ENCODE assay signal across 1 cellular context in the genomic region with DNA sequence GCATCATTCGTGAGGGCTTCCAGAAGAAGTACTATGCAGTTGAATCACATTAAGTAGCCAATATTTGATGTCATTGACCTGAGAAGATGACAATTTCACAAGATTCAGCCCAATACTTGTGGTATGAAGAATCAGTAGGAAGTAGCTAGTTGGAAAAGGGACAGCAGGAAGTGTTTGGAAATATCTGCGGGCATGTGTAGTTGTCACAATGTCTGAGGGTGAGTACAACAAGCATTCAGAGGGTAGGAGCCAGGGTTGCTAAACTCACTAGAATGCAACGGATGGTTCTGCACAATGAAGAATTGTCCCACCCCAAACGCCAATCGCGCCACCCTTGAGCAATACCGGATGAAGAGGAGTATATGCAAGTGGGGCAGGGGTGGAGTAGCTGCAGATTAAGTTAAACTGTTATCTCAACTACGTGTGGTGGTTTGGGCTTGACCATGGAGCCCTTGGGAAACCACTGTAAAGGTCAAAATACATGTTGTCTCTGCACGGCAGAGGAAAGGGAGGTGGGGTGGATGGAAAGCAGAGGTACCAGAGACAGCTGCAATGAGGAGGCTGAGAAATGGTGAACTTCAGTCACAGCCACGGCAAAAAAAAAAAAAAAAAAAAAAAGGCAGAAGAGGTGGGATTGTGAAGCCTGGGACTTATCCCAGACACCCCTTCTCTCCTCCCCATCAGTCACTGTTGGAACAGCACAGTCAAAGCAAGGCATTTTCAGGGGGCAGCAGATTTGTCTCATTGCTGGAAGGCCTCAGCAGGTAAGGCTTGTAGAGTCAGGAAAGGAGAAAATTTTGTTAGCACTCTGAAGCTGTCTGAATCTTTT.
TF ChIP-seq lines count a peak whose summit lies in the region.

No MANE protein-coding gene starts in this region.

TF ChIP-seq in HepG2, 621 proteins besides CTCF, POLR2A, EP300 and RAD21 (continued from another document and continues in another):
- TF ChIP-seq, protein P1, sequence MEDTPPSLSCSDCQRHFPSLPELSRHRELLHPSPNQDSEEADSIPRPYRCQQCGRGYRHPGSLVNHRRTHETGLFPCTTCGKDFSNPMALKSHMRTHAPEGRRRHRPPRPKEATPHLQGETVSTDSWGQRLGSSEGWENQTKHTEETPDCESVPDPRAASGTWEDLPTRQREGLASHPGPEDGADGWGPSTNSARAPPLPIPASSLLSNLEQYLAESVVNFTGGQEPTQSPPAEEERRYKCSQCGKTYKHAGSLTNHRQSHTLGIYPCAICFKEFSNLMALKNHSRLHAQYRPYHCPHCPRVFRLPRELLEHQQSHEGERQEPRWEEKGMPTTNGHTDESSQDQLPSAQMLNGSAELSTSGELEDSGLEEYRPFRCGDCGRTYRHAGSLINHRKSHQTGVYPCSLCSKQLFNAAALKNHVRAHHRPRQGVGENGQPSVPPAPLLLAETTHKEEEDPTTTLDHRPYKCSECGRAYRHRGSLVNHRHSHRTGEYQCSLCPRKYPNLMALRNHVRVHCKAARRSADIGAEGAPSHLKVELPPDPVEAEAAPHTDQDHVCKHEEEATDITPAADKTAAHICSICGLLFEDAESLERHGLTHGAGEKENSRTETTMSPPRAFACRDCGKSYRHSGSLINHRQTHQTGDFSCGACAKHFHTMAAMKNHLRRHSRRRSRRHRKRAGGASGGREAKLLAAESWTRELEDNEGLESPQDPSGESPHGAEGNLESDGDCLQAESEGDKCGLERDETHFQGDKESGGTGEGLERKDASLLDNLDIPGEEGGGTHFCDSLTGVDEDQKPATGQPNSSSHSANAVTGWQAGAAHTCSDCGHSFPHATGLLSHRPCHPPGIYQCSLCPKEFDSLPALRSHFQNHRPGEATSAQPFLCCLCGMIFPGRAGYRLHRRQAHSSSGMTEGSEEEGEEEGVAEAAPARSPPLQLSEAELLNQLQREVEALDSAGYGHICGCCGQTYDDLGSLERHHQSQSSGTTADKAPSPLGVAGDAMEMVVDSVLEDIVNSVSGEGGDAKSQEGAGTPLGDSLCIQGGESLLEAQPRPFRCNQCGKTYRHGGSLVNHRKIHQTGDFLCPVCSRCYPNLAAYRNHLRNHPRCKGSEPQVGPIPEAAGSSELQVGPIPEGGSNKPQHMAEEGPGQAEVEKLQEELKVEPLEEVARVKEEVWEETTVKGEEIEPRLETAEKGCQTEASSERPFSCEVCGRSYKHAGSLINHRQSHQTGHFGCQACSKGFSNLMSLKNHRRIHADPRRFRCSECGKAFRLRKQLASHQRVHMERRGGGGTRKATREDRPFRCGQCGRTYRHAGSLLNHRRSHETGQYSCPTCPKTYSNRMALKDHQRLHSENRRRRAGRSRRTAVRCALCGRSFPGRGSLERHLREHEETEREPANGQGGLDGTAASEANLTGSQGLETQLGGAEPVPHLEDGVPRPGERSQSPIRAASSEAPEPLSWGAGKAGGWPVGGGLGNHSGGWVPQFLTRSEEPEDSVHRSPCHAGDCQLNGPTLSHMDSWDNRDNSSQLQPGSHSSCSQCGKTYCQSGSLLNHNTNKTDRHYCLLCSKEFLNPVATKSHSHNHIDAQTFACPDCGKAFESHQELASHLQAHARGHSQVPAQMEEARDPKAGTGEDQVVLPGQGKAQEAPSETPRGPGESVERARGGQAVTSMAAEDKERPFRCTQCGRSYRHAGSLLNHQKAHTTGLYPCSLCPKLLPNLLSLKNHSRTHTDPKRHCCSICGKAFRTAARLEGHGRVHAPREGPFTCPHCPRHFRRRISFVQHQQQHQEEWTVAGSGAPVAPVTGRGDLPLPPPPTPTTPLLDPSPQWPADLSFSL (CRISPR knock-in tag; IDR thresholded peaks at IDR 0.05): peak; percentile 74
- TF ChIP-seq, protein P2, sequence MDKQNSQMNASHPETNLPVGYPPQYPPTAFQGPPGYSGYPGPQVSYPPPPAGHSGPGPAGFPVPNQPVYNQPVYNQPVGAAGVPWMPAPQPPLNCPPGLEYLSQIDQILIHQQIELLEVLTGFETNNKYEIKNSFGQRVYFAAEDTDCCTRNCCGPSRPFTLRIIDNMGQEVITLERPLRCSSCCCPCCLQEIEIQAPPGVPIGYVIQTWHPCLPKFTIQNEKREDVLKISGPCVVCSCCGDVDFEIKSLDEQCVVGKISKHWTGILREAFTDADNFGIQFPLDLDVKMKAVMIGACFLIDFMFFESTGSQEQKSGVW (CRISPR knock-in tag; IDR thresholded peaks at IDR 0.05; ENCODE audit: borderline replicate concordance): peak; percentile 47; the same call in 1 of the 2 replicates
- TF ChIP-seq MIXL1 (CRISPR knock-in tag; IDR thresholded peaks at IDR 0.05) (peak; percentile 96), ZSCAN20 (CRISPR knock-in tag; IDR thresholded peaks at IDR 0.05; ENCODE audit: borderline replicate concordance) (no peak; the same call in 1 of the 2 replicates), IKZF4 (CRISPR knock-in tag; IDR thresholded peaks at IDR 0.05; ENCODE audit: borderline replicate concordance, low read depth, not compliant biosample characterization) (peak; percentile 32), ZNF446 (CRISPR knock-in tag; IDR thresholded peaks at IDR 0.05) (no peak), PTBP1 (IDR thresholded peaks at IDR 0.05; ENCODE audit: low read depth, low read length, poor library complexity, severe bottlenecking) (no peak), FOXM1 (CRISPR knock-in tag; IDR thresholded peaks at IDR 0.05) (no peak), TMF1 (CRISPR knock-in tag; IDR thresholded peaks at IDR 0.05; ENCODE audit: low read depth) (peak; percentile 89), NFIB (CRISPR knock-in tag; IDR thresholded peaks at IDR 0.05; ENCODE audit: borderline replicate concordance) (no peak), ZNF350 (CRISPR knock-in tag; IDR thresholded peaks at IDR 0.05; ENCODE audit: borderline replicate concordance, low read depth) (peak; percentile 99), ZNF775 (CRISPR knock-in tag; IDR thresholded peaks at IDR 0.05; ENCODE audit: borderline replicate concordance) (no peak), ZNF354B (CRISPR knock-in tag; IDR thresholded peaks at IDR 0.05) (peak; percentile 14; the same call in 1 of the 2 replicates), ZNF883 (CRISPR knock-in tag; IDR thresholded peaks at IDR 0.05; ENCODE audit: not compliant biosample characterization) (no peak), SETDB1 (CRISPR knock-in tag; IDR thresholded peaks at IDR 0.05; ENCODE audit: borderline replicate concordance) (peak; percentile 66), SAP130 (CRISPR knock-in tag; IDR thresholded peaks at IDR 0.05; ENCODE audit: low read depth) (peak; percentile 95), ZSCAN9 (CRISPR knock-in tag; IDR thresholded peaks at IDR 0.05; ENCODE audit: borderline replicate concordance) (peak; percentile 89), ZBTB7B (CRISPR knock-in tag; IDR thresholded peaks at IDR 0.05) (peak; percentile 97; the same call in 1 of the 2 replicates), TAF1 (CRISPR knock-in tag; IDR thresholded peaks at IDR 0.05) (peak; percentile 36; the same call in 1 of the 2 replicates), EEA1 (CRISPR knock-in tag; IDR thresholded peaks at IDR 0.05; ENCODE audit: borderline replicate concordance) (no peak), SP140L (CRISPR knock-in tag; IDR thresholded peaks at IDR 0.05; ENCODE audit: borderline replicate concordance) (peak; percentile 93; the same call in 1 of the 2 replicates), GTF3A (CRISPR knock-in tag; conservative IDR thresholded peaks at IDR 0.05) (no peak), THYN1 (CRISPR knock-in tag; IDR thresholded peaks at IDR 0.05; ENCODE audit: borderline replicate concordance, low read depth) (no peak), FOXK2 (IDR thresholded peaks at IDR 0.05) (peak; percentile 83), HMG20A (CRISPR knock-in tag; IDR thresholded peaks at IDR 0.05; ENCODE audit: borderline replicate concordance) (peak; percentile 98), TCF12 (IDR thresholded peaks at IDR 0.05) (no peak), TCF12 (CRISPR knock-in tag; IDR thresholded peaks at IDR 0.05) (peak; percentile 99), HOXD1 (CRISPR knock-in tag; IDR thresholded peaks at IDR 0.05) (peak; percentile 97)
- TF ChIP-seq, protein P3, sequence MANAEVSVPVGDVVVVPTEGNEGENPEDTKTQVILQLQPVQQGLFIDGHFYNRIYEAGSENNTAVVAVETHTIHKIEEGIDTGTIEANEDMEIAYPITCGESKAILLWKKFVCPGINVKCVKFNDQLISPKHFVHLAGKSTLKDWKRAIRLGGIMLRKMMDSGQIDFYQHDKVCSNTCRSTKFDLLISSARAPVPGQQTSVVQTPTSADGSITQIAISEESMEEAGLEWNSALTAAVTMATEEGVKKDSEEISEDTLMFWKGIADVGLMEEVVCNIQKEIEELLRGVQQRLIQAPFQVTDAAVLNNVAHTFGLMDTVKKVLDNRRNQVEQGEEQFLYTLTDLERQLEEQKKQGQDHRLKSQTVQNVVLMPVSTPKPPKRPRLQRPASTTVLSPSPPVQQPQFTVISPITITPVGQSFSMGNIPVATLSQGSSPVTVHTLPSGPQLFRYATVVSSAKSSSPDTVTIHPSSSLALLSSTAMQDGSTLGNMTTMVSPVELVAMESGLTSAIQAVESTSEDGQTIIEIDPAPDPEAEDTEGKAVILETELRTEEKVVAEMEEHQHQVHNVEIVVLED (CRISPR knock-in tag; IDR thresholded peaks at IDR 0.05; ENCODE audit: borderline replicate concordance): peak; percentile 60; the same call in 1 of the 2 replicates
- TF ChIP-seq, protein P4, sequence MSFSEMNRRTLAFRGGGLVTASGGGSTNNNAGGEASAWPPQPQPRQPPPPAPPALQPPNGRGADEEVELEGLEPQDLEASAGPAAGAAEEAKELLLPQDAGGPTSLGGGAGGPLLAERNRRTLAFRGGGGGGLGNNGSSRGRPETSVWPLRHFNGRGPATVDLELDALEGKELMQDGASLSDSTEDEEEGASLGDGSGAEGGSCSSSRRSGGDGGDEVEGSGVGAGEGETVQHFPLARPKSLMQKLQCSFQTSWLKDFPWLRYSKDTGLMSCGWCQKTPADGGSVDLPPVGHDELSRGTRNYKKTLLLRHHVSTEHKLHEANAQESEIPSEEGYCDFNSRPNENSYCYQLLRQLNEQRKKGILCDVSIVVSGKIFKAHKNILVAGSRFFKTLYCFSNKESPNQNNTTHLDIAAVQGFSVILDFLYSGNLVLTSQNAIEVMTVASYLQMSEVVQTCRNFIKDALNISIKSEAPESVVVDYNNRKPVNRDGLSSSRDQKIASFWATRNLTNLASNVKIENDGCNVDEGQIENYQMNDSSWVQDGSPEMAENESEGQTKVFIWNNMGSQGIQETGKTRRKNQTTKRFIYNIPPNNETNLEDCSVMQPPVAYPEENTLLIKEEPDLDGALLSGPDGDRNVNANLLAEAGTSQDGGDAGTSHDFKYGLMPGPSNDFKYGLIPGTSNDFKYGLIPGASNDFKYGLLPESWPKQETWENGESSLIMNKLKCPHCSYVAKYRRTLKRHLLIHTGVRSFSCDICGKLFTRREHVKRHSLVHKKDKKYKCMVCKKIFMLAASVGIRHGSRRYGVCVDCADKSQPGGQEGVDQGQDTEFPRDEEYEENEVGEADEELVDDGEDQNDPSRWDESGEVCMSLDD (CRISPR knock-in tag; IDR thresholded peaks at IDR 0.05; ENCODE audit: borderline replicate concordance): peak; percentile 48; the same call in 1 of the 2 replicates
- TF ChIP-seq, protein P5, sequence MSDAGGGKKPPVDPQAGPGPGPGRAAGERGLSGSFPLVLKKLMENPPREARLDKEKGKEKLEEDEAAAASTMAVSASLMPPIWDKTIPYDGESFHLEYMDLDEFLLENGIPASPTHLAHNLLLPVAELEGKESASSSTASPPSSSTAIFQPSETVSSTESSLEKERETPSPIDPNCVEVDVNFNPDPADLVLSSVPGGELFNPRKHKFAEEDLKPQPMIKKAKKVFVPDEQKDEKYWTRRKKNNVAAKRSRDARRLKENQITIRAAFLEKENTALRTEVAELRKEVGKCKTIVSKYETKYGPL (CRISPR knock-in tag; IDR thresholded peaks at IDR 0.05): no peak
- TF ChIP-seq, protein P6, sequence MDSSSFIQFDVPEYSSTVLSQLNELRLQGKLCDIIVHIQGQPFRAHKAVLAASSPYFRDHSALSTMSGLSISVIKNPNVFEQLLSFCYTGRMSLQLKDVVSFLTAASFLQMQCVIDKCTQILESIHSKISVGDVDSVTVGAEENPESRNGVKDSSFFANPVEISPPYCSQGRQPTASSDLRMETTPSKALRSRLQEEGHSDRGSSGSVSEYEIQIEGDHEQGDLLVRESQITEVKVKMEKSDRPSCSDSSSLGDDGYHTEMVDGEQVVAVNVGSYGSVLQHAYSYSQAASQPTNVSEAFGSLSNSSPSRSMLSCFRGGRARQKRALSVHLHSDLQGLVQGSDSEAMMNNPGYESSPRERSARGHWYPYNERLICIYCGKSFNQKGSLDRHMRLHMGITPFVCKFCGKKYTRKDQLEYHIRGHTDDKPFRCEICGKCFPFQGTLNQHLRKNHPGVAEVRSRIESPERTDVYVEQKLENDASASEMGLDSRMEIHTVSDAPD (CRISPR knock-in tag; IDR thresholded peaks at IDR 0.05): peak; percentile 97
- TF ChIP-seq, protein P7, sequence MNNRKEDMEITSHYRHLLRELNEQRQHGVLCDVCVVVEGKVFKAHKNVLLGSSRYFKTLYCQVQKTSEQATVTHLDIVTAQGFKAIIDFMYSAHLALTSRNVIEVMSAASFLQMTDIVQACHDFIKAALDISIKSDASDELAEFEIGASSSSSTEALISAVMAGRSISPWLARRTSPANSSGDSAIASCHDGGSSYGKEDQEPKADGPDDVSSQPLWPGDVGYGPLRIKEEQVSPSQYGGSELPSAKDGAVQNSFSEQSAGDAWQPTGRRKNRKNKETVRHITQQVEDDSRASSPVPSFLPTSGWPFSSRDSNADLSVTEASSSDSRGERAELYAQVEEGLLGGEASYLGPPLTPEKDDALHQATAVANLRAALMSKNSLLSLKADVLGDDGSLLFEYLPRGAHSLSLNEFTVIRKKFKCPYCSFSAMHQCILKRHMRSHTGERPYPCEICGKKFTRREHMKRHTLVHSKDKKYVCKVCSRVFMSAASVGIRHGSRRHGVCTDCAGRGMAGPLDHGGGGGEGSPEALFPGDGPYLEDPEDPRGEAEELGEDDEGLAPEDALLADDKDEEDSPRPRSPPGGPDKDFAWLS (CRISPR knock-in tag; IDR thresholded peaks at IDR 0.05; ENCODE audit: borderline replicate concordance): peak; percentile 79; the same call in 1 of the 2 replicates
- TF ChIP-seq, protein P8, sequence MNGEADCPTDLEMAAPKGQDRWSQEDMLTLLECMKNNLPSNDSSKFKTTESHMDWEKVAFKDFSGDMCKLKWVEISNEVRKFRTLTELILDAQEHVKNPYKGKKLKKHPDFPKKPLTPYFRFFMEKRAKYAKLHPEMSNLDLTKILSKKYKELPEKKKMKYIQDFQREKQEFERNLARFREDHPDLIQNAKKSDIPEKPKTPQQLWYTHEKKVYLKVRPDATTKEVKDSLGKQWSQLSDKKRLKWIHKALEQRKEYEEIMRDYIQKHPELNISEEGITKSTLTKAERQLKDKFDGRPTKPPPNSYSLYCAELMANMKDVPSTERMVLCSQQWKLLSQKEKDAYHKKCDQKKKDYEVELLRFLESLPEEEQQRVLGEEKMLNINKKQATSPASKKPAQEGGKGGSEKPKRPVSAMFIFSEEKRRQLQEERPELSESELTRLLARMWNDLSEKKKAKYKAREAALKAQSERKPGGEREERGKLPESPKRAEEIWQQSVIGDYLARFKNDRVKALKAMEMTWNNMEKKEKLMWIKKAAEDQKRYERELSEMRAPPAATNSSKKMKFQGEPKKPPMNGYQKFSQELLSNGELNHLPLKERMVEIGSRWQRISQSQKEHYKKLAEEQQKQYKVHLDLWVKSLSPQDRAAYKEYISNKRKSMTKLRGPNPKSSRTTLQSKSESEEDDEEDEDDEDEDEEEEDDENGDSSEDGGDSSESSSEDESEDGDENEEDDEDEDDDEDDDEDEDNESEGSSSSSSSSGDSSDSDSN (CRISPR knock-in tag; IDR thresholded peaks at IDR 0.05): peak; percentile 83
